ENCODE assay signal across 8 cellular contexts in genomic region chr7:139340037-139340807, GRCh38. TPM values are rescaled to one million over a fixed set of nuclear protein-coding genes. Genes with fewer than 3 reads are reported as not detected.
DNase-seq lines count a peak whose midpoint lies in the region; ATAC-seq and TF ChIP-seq lines count a peak whose summit lies in the region.

No MANE protein-coding gene starts in this region.

- H3K4me3 ChIP-seq in BJ (ENCODE audit: low read depth, low read length) (peak overlapping the region; percentile 91), choroid plexus epithelial cell (ENCODE audit: low read depth, low read length) (peak overlapping the region; percentile 78)

- POLR2A ChIA-PET in BJ (lab: Charles Lee) = interaction anchor here (0.6 to 1.0 kb wide), 2 partner anchors 20 to 33 kb away, joined by 5 to 16 read pairs; partner anchors contain the start of gene LUC7L2
- POLR2A ChIA-PET in activated CD4-positive, alpha-beta T cell treated with anti-CD3 and anti-CD28 coated beads for 36 hours (lab: Charles Lee) = interaction anchor here (0.5 to 2.2 kb wide), 3 partner anchors 19 to 340 kb away, joined by 3 to 17 read pairs (median 5); partner anchors contain the start of gene LUC7L2

- peak; percentile 78 for ATAC-seq in HG03457 (IDR thresholded peaks at IDR 0.05; ENCODE audit: unreplicated experiment)
- ATAC-seq in activated CD4-positive, alpha-beta T cell treated with anti-CD3 and anti-CD28 coated beads for 36 hours = peak; percentile 79

- intact Hi-C loops in activated CD4-positive, alpha-beta T cell treated with anti-CD3 and anti-CD28 coated beads for 36 hours (cut with DNase I, micrococcal nuclease) = loop anchor here (1.0 to 10.0 kb wide), 15 partner anchors 19 to 1575 kb away; partner anchors contain the start of genes KDM7A (in 2 of the 2), LUC7L2 (in 2 of the 2), ZC3HAV1 (in 2 of the 2) and PARP12 (in 1 of the 2)

- H3K27me3 ChIP-seq in BJ (ENCODE audit: control insufficient read depth, insufficient read depth, low read length) = no peaks in the 10 kb centered on the region

- H3K36me3 ChIP-seq in BJ (ENCODE audit: control insufficient read depth, insufficient read depth, low read length) = no peaks in the 10 kb centered on the region

- peaks cover 6% of the 10 kb centered on the region for H3K9me3 Mint-ChIP-seq in activated CD4-positive, alpha-beta T cell treated with anti-CD3 and anti-CD28 coated beads for 36 hours (ENCODE audit: low read depth)

- peaks cover 20% of the 10 kb centered on the region for H3K36me3 Mint-ChIP-seq in activated CD4-positive, alpha-beta T cell treated with anti-CD3 and anti-CD28 coated beads for 36 hours (ENCODE audit: low read depth)

- H3K27me3 Mint-ChIP-seq in activated CD4-positive, alpha-beta T cell treated with anti-CD3 and anti-CD28 coated beads for 36 hours = peaks cover 2% of the 10 kb centered on the region

- peak overlapping the region; percentile 99 for H3K27ac Mint-ChIP-seq in activated CD4-positive, alpha-beta T cell treated with anti-CD3 and anti-CD28 coated beads for 36 hours

- TF ChIP-seq CTCF in BJ (IDR thresholded peaks at IDR 0.05; ENCODE audit: insufficient read depth, low read depth, low read length) (peak; percentile 90), choroid plexus epithelial cell (conservative IDR thresholded peaks at IDR 0.05; ENCODE audit: low read depth, low read length) (peak; percentile 88)

- H3K4me3 Mint-ChIP-seq in activated CD4-positive, alpha-beta T cell treated with anti-CD3 and anti-CD28 coated beads for 36 hours = peak overlapping the region; percentile 97

- DNase-seq in BJ (ENCODE audit: low read depth) (peak; percentile 97), GM19240 (ENCODE audit: insufficient read length, low spot score) (peak; percentile 80), NCI-H510A treated with DMSO at 0.1 percent for 48 hours (lab: John Stamatoyannopoulos, UW) (peak; percentile 99), choroid plexus epithelial cell (ENCODE audit: low read depth) (peak; percentile 100), kidney glomerular epithelial cell (lab: John Stamatoyannopoulos, UW) (peak; percentile 96)
- peak; percentile 99 for DNase-seq in activated CD4-positive, alpha-beta T cell treated with anti-CD3 and anti-CD28 coated beads for 36 hours
- peak; percentile 98 for DNase-seq in stimulated activated CD4-positive, alpha-beta T cell treated with anti-CD3 and anti-CD28 coated beads, Interleukin-15, amount 100 ng/mL, for 48 hours (ENCODE audit: low read depth in 2 of 2)

- CTCF ChIA-PET in BJ (lab: Yijun Ruan, JAX) = interaction anchor here (0.7 to 1.4 kb wide), 4 partner anchors 10 to 70 kb away, joined by 3 to 6 read pairs (median 4); no protein-coding TSS in a partner anchor
- CTCF ChIA-PET in activated CD4-positive, alpha-beta T cell treated with anti-CD3 and anti-CD28 coated beads for 36 hours (lab: Charles Lee) = interaction anchor here (0.8 to 2.0 kb wide), 7 partner anchors 16 to 246 kb away, joined by 3 to 10 read pairs (median 3); partner anchors contain the start of gene LUC7L2

- H3K4me1 Mint-ChIP-seq in activated CD4-positive, alpha-beta T cell treated with anti-CD3 and anti-CD28 coated beads for 36 hours = peaks cover 23% of the 10 kb centered on the region

RNA-seq across cellular contexts. Expression of gene FMC1, which starts 0.9 kb away (rescaled TPM):
- 9.9 and 12.1 TPM in 2 replicates for polyA plus RNA-seq in BJ (2011; rRNA removed)
- polyA minus RNA-seq in BJ (2011; rRNA and poly(A)+ RNA removed) = 5.4 and 6.5 TPM in 2 replicates
- total RNA-seq in activated CD4-positive, alpha-beta T cell treated with anti-CD3 and anti-CD28 coated beads for 36 hours = 1 to 10 TPM; 1.7 to 7.8 TPM

RNA-seq across cellular contexts. Expression of gene LUC7L2, which starts 19.5 kb away (rescaled TPM):
- 22.3 and 34.9 TPM in 2 replicates for polyA plus RNA-seq in BJ (2011; rRNA removed)
- polyA minus RNA-seq in BJ (2011; rRNA and poly(A)+ RNA removed) = 14.7 and 19.7 TPM in 2 replicates
- total RNA-seq in activated CD4-positive, alpha-beta T cell treated with anti-CD3 and anti-CD28 coated beads for 36 hours = 100 to 1,000 TPM; 124 to 126 TPM

Comparison
In these comparisons a context has a peak if more than half of its experiments do, and no peak if none do; other contexts are left out.
1. Peak in every context shown above with its lines: DNase-seq, ATAC-seq and H3K4me3 ChIP-seq.